Comparison of ENCODE assay signal across 1 cellular context in the genomic region with DNA sequence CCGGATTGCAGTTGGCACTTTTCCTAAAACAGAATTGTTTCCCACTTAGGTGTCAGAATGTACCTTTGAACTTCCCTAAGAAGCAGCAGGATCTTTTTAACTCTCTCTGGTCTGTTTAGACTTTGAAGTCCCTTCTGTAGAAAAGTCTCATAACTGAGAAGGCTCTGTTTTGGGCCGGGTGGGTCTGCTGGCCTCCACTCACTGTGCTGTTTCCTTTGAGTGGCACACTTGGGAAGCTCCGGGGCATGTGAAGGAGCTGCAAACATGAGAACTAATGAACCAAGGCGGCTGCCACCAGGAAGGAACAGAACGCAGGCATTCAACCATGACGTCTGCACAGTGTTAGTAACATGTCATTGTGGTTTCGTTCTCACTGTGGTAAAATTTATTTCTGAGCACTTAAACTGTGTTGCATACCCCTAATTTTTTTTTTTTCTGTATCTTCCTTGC.
TF ChIP-seq lines count a peak whose summit lies in the region.

No MANE protein-coding gene starts in this region.

TF ChIP-seq in SK-N-SH, 30 proteins besides CTCF, POLR2A, EP300 and RAD21 (continued from another document):
- no peak for TF ChIP-seq FOXM1 (IDR thresholded peaks at IDR 0.05; ENCODE audit: low read depth)
- TF ChIP-seq, protein P1, sequence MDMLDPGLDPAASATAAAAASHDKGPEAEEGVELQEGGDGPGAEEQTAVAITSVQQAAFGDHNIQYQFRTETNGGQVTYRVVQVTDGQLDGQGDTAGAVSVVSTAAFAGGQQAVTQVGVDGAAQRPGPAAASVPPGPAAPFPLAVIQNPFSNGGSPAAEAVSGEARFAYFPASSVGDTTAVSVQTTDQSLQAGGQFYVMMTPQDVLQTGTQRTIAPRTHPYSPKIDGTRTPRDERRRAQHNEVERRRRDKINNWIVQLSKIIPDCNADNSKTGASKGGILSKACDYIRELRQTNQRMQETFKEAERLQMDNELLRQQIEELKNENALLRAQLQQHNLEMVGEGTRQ (IDR thresholded peaks at IDR 0.05; ENCODE audit: borderline replicate concordance, low read depth, low read length) = no peak
- TF ChIP-seq, protein P2, sequence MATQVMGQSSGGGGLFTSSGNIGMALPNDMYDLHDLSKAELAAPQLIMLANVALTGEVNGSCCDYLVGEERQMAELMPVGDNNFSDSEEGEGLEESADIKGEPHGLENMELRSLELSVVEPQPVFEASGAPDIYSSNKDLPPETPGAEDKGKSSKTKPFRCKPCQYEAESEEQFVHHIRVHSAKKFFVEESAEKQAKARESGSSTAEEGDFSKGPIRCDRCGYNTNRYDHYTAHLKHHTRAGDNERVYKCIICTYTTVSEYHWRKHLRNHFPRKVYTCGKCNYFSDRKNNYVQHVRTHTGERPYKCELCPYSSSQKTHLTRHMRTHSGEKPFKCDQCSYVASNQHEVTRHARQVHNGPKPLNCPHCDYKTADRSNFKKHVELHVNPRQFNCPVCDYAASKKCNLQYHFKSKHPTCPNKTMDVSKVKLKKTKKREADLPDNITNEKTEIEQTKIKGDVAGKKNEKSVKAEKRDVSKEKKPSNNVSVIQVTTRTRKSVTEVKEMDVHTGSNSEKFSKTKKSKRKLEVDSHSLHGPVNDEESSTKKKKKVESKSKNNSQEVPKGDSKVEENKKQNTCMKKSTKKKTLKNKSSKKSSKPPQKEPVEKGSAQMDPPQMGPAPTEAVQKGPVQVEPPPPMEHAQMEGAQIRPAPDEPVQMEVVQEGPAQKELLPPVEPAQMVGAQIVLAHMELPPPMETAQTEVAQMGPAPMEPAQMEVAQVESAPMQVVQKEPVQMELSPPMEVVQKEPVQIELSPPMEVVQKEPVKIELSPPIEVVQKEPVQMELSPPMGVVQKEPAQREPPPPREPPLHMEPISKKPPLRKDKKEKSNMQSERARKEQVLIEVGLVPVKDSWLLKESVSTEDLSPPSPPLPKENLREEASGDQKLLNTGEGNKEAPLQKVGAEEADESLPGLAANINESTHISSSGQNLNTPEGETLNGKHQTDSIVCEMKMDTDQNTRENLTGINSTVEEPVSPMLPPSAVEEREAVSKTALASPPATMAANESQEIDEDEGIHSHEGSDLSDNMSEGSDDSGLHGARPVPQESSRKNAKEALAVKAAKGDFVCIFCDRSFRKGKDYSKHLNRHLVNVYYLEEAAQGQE (IDR thresholded peaks at IDR 0.05; ENCODE audit: low read depth, low read length) = no peak
- TF ChIP-seq MEF2A (IDR thresholded peaks at IDR 0.05; ENCODE audit: borderline replicate concordance, low read depth) = no peak
- TF ChIP-seq, protein P3, sequence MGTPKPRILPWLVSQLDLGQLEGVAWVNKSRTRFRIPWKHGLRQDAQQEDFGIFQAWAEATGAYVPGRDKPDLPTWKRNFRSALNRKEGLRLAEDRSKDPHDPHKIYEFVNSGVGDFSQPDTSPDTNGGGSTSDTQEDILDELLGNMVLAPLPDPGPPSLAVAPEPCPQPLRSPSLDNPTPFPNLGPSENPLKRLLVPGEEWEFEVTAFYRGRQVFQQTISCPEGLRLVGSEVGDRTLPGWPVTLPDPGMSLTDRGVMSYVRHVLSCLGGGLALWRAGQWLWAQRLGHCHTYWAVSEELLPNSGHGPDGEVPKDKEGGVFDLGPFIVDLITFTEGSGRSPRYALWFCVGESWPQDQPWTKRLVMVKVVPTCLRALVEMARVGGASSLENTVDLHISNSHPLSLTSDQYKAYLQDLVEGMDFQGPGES (IDR thresholded peaks at IDR 0.05; ENCODE audit: low read depth, low read length) = no peak
- TF ChIP-seq POLR2AphosphoS5 (IDR thresholded peaks at IDR 0.05; ENCODE audit: low read depth, low read length) = no peak
